Comparison of ENCODE assay signal across 18 cellular contexts in the genomic region with DNA sequence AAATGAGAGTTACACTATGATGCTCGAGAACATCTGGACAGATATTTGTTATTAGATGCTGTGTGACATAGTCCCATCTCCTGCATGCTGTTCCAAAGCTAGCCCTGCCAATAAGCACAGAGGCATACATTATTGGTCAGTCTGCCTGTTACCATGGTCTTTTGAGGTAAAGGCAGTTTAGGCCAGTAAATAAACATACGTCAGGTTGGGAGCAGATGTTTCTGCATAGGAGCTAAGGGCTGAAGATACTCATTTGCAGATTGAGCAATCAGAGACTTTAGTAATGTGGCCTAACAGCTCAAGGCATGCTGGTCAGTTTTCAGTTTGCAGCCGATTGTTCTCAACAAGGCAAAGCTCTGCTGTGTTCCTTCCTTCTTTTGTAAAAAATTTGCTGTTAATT.
A peak's percentile ranks its signal among the peaks of the same experiment; 100 is the strongest.
DNase-seq lines count a peak whose midpoint lies in the region; ATAC-seq and TF ChIP-seq lines count a peak whose summit lies in the region.
"Had no signal": no experiment of that assay in that cellular context is flagged by ENCODE, and none has a peak within 500 bp of the region (broad histone marks: within the 10 kb centered on the region; RNA-seq: fewer than 3 reads in every experiment).

No MANE protein-coding gene starts in this region.

- H3K27ac ChIP-seq in trophoblast cell (ENCODE audit: low read depth, low read length) (no peak overlapping the region), spleen (no peak overlapping the region)
- H3K27ac ChIP-seq: foreskin keratinocyte had no signal

- intact Hi-C loops in spleen (cut with DNase I; ENCODE audit: low total_unique reads), result no loop called here

- H2BK12ac ChIP-seq in trophoblast cell (ENCODE audit: low read length), result no peak overlapping the region

- no peaks in the 10 kb centered on the region for H3K36me3 Mint-ChIP-seq in natural killer cell treated with Interleukin-12 subunit alpha and Interleukin-12 subunit beta and Interleukin-15 and Interleukin-18, amount 100 ng/mL, for 72 hours
- H3K36me3 Mint-ChIP-seq: mesothelial cell of epicardium had no signal

- no peak overlapping the region for H3K4me3 Mint-ChIP-seq in natural killer cell treated with Interleukin-12 subunit alpha and Interleukin-12 subunit beta and Interleukin-15 and Interleukin-18, amount 100 ng/mL, for 72 hours
- H3K4me3 Mint-ChIP-seq: activated naive CD8-positive, alpha-beta T cell treated with anti-CD3 and anti-CD28 coated beads, Interleukin-2, amount 50 U/mL, for 24 hours; mesothelial cell of epicardium; T-helper 1 cell treated with Interleukin-12 subunit alpha and Interleukin-12 subunit beta and Interleukin-4 antibody, amounts not matched to agents 30 μg/mL and 1 μg/mL, for 36 hours had no signal

- no peaks in the 10 kb centered on the region for H3K79me2 ChIP-seq in trophoblast cell (ENCODE audit: control insufficient read depth, insufficient read depth, low read length, poor library complexity)

- peak; percentile 2 for DNase-seq in EH (ENCODE audit: low read depth)
- DNase-seq in RPMI7951 (ENCODE audit: low read depth), result peak; percentile 75
- DNase-seq in fibroblast of the aortic adventitia (ENCODE audit: low read depth), result peak; percentile 75
- DNase-seq in trophoblast cell, result peak; percentile 80 to 97
- DNase-seq in NCI-H2196 treated with DMSO at 0.1 percent for 48 hours (lab: John Stamatoyannopoulos, UW; ENCODE audit: unreplicated experiment), result no peak
- DNase-seq in spleen, result no peak
- DNase-seq in natural killer cell treated with Interleukin-12 subunit alpha and Interleukin-12 subunit beta and Interleukin-15 and Interleukin-18, amount 100 ng/mL, for 72 hours (ENCODE audit: low spot score), result no peak
- DNase-seq: activated naive CD8-positive, alpha-beta T cell treated with anti-CD3 and anti-CD28 coated beads, Interleukin-2, amount 50 U/mL, for 24 hours; activated T-cell treated with anti-CD3 and anti-CD28 coated beads, Interleukin-2, amount 50 U/mL, for 1 hour; NCI-H1105 treated with DMSO at 0.1 percent for 48 hours; NCI-H510A treated with DMSO at 0.1 percent for 48 hours; Peyer's patch; stimulated activated CD4-positive, alpha-beta T cell treated with anti-CD3 and anti-CD28 coated beads, Interleukin-2, amount 100 ng/mL, for 48 hours had no signal

- no peak overlapping the region for H2BK120ac ChIP-seq in trophoblast cell (ENCODE audit: insufficient read depth, low read length, poor library complexity)

- H3K27me3 Mint-ChIP-seq in natural killer cell treated with Interleukin-12 subunit alpha and Interleukin-12 subunit beta and Interleukin-15 and Interleukin-18, amount 100 ng/mL, for 72 hours, result peaks cover 0 to 4% of the 10 kb centered on the region in 2 donors
- H3K27me3 Mint-ChIP-seq: activated naive CD8-positive, alpha-beta T cell treated with anti-CD3 and anti-CD28 coated beads, Interleukin-2, amount 50 U/mL, for 24 hours had no signal

- TF ChIP-seq CTCF in fibroblast of the aortic adventitia (IDR thresholded peaks at IDR 0.05; ENCODE audit: insufficient read depth, low read length) (no peak), spleen (IDR thresholded peaks at IDR 0.05 in 8 of 11, conservative IDR thresholded peaks at IDR 0.05 in 3 of 11) (no peak)

- H3K27me3 ChIP-seq in trophoblast cell (ENCODE audit: insufficient read depth, low read length), result no peaks in the 10 kb centered on the region
- peaks cover 0 to 6% (median 0%) of the 10 kb centered on the region in 7 donors for H3K27me3 ChIP-seq in spleen (replicated peaks in 1 of 7)
- H3K27me3 ChIP-seq: foreskin keratinocyte, Peyer's patch, uterus had no signal

- H3K9me3 ChIP-seq in trophoblast cell (ENCODE audit: insufficient read depth, low read depth, low read length) (no peaks in the 10 kb centered on the region), spleen (no peaks in the 10 kb centered on the region)
- H3K9me3 ChIP-seq: Peyer's patch, uterus had no signal

- no peaks in the 10 kb centered on the region for H3K4me1 ChIP-seq in trophoblast cell (ENCODE audit: control insufficient read depth in 1 of 2, insufficient read depth in 2 of 2, low read length in 2 of 2)
- H3K4me1 ChIP-seq in spleen, result peaks cover 0 to 13% (median 1%) of the 10 kb centered on the region in 6 donors

- no peaks in the 10 kb centered on the region for H3K4me1 Mint-ChIP-seq in natural killer cell treated with Interleukin-12 subunit alpha and Interleukin-12 subunit beta and Interleukin-15 and Interleukin-18, amount 100 ng/mL, for 72 hours (ENCODE audit: low read depth in 2 of 2)
- H3K4me1 Mint-ChIP-seq: activated naive CD8-positive, alpha-beta T cell treated with anti-CD3 and anti-CD28 coated beads, Interleukin-2, amount 50 U/mL, for 24 hours had no signal

- H3K79me1 ChIP-seq in trophoblast cell (ENCODE audit: low read length), result no peaks in the 10 kb centered on the region

- H3K4ac ChIP-seq in trophoblast cell (ENCODE audit: low read depth, low read length), result no peak overlapping the region

- H3K4me3 ChIP-seq in fibroblast of the aortic adventitia (ENCODE audit: low read depth, low read length), result no peak overlapping the region
- H3K4me3 ChIP-seq in trophoblast cell (ENCODE audit: low read depth, low read length), result no peak overlapping the region
- no peak overlapping the region for H3K4me3 ChIP-seq in spleen
- H3K4me3 ChIP-seq: Peyer's patch, uterus had no signal

- no peaks in the 10 kb centered on the region for H3K36me3 ChIP-seq in trophoblast cell (ENCODE audit: control insufficient read depth in 1 of 2, insufficient read depth in 2 of 2, low read length in 2 of 2)
- H3K36me3 ChIP-seq in spleen, result no peaks in the 10 kb centered on the region
- H3K36me3 ChIP-seq: Peyer's patch, uterus had no signal

- ATAC-seq in GM18519 (IDR thresholded peaks at IDR 0.05; ENCODE audit: low FRiP score, unreplicated experiment), result no peak
- no peak for ATAC-seq in natural killer cell treated with Interleukin-12 subunit alpha and Interleukin-12 subunit beta and Interleukin-15 and Interleukin-18, amount 100 ng/mL, for 72 hours
- ATAC-seq: activated naive CD8-positive, alpha-beta T cell treated with anti-CD3 and anti-CD28 coated beads, Interleukin-2, amount 50 U/mL, for 24 hours; foreskin keratinocyte had no signal

- H2AFZ ChIP-seq in trophoblast cell (ENCODE audit: insufficient read depth, low read length, poor library complexity), result no peak overlapping the region

- H3K14ac ChIP-seq in trophoblast cell (ENCODE audit: low read length), result no peak overlapping the region

- no peak overlapping the region for H2BK5ac ChIP-seq in trophoblast cell (ENCODE audit: low read depth, low read length, poor library complexity)

- no peak overlapping the region for H3K9ac ChIP-seq in trophoblast cell (ENCODE audit: low read length)

- no peak overlapping the region for H4K8ac ChIP-seq in trophoblast cell (ENCODE audit: low read depth, low read length)

- no peak overlapping the region for H3K23ac ChIP-seq in trophoblast cell (ENCODE audit: low read length)

- H2AK5ac ChIP-seq in trophoblast cell (ENCODE audit: low read length), result no peak overlapping the region

- WGBS in trophoblast cell (ENCODE audit: extremely low coverage, insufficient coverage, insufficient read length), result no CpG with 5 or more reads among the region's 3 CpGs
- WGBS in spleen, 5 donors, result 52 to 80% (median 71%) methylated on average over 3 of the region's 3 CpGs

- H3K27ac Mint-ChIP-seq in natural killer cell treated with Interleukin-12 subunit alpha and Interleukin-12 subunit beta and Interleukin-15 and Interleukin-18, amount 100 ng/mL, for 72 hours, result no peak overlapping the region
- H3K27ac Mint-ChIP-seq: activated naive CD8-positive, alpha-beta T cell treated with anti-CD3 and anti-CD28 coated beads, Interleukin-2, amount 50 U/mL, for 24 hours; mesothelial cell of epicardium; T-helper 1 cell treated with Interleukin-12 subunit alpha and Interleukin-12 subunit beta and Interleukin-4 antibody, amounts not matched to agents 30 μg/mL and 1 μg/mL, for 36 hours had no signal

- H4K12ac ChIP-seq in trophoblast cell (ENCODE audit: low read depth, low read length), result no peak overlapping the region

- H3K18ac ChIP-seq in trophoblast cell (ENCODE audit: low read length), result no peak overlapping the region

- H3K9me3 Mint-ChIP-seq in natural killer cell treated with Interleukin-12 subunit alpha and Interleukin-12 subunit beta and Interleukin-15 and Interleukin-18, amount 100 ng/mL, for 72 hours, result no peaks in the 10 kb centered on the region
- H3K9me3 Mint-ChIP-seq: activated naive CD8-positive, alpha-beta T cell treated with anti-CD3 and anti-CD28 coated beads, Interleukin-2, amount 50 U/mL, for 24 hours; mesothelial cell of epicardium; T-helper 1 cell treated with Interleukin-12 subunit alpha and Interleukin-12 subunit beta and Interleukin-4 antibody, amounts not matched to agents 30 μg/mL and 1 μg/mL, for 36 hours had no signal

- no peak overlapping the region for H3K4me2 ChIP-seq in trophoblast cell (ENCODE audit: low read length)

- TF ChIP-seq POLR2A in spleen (IDR thresholded peaks at IDR 0.05), result no peak

- H4K91ac ChIP-seq in trophoblast cell (ENCODE audit: low read depth, low read length), result no peak overlapping the region

Comparison
In these comparisons a context has a peak if more than half of its experiments do, and no peak if none do; other contexts are left out.
1. DNase-seq: peak in EH (single experiment), RPMI7951 (single experiment), fibroblast of the aortic adventitia (single experiment) and trophoblast cell (2 of 2); none in NCI-H2196 treated with DMSO at 0.1 percent for 48 hours (single experiment), spleen (single experiment) and natural killer cell treated with Interleukin-12 subunit alpha and Interleukin-12 subunit beta and Interleukin-15 and Interleukin-18, amount 100 ng/mL, for 72 hours (single experiment).